8 cellular contexts compared by ENCODE assay signal in the genomic region with DNA sequence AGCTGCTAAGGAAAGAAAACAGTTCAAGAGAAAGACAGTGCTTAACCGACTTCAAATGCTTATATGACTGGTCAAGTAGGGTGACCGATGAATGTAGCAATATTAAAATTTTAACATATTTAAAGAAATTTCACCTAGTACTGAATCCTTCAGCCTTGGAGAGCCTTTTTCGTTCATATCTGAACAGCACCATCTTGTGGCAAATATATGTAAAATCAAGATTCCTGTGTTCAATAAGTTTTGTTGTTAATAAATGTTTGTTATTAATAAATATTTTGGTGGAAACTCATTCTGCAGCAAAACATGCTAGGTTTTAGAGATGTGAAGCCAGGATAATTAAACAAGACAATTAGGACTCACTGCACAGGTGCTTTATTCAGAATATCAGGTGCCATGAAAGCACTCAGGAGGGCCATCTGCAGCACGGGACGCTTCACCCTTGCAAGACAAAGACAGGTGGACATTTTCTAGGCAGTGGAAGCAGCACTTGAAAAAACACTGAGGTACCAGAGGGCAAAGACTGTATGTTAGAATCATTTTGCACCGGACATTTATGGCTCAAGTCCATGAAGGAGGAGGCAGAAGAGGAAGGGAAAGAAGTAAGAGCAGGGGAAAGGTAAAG. TPM values are rescaled to one million over a fixed set of nuclear protein-coding genes. Genes with fewer than 3 reads are reported as not detected.
DNase-seq lines count a peak whose midpoint lies in the region; ATAC-seq, FAIRE-seq and TF ChIP-seq lines count a peak whose summit lies in the region.

No MANE protein-coding gene starts in this region.

- H3K27ac ChIP-seq in DND-41 (ENCODE audit: low read length): no peak overlapping the region
- H3K27ac ChIP-seq in suprapubic skin: no peak overlapping the region

- H3K4me3 ChIP-seq in DND-41 (ENCODE audit: low read depth in 1 of 2, low read length in 2 of 2) (no peak overlapping the region), suprapubic skin (no peak overlapping the region)

- TF ChIP-seq POLR2A in suprapubic skin (IDR thresholded peaks at IDR 0.05): no peak

- no peak for TF ChIP-seq EP300 in suprapubic skin (IDR thresholded peaks at IDR 0.05)

- peak; percentile 76 for FAIRE-seq in frontal cortex (lab: Jason Lieb, UNC)

- WGBS in suprapubic skin: 47% methylated on average over 6 of the region's 6 CpGs

- H4K20me1 ChIP-seq in DND-41 (ENCODE audit: insufficient read depth, low read length): no peaks in the 10 kb centered on the region

- ATAC-seq in DND-41 (ENCODE audit: insufficient read depth, low read depth) (peak; percentile 40; the same call in 1 of the 3 replicates), HG03442 (IDR thresholded peaks at IDR 0.05; ENCODE audit: unreplicated experiment) (peak; percentile 47)

- H3K36me3 ChIP-seq in DND-41 (ENCODE audit: insufficient read depth, low read length) (no peaks in the 10 kb centered on the region), suprapubic skin (no peaks in the 10 kb centered on the region)

- H3K4me2 ChIP-seq in DND-41 (ENCODE audit: insufficient read depth, low read length): no peak overlapping the region

- H3K4me1 ChIP-seq in DND-41 (ENCODE audit: insufficient read depth, low read length) (no peaks in the 10 kb centered on the region), suprapubic skin (peaks cover 11% of the 10 kb centered on the region)

- DNase-seq in DND-41 (no peak), SHP77 treated with DMSO at 0.1 percent for 48 hours (lab: John Stamatoyannopoulos, UW) (peak; percentile 21), frontal cortex (ENCODE audit: low spot score in 2 of 2) (no peak), suprapubic skin (ENCODE audit: low spot score in 2 of 2) (no peak), GM19238 (ENCODE audit: insufficient read length, low spot score) (no peak), NCI-H128 (lab: John Stamatoyannopoulos, UW; ENCODE audit: unreplicated experiment) (no peak)
- DNase-seq in activated T-cell treated with anti-CD3 and anti-CD28 coated beads, Interleukin-2, amount 50 U/mL, for 48 hours: no peak

- no peaks in the 10 kb centered on the region for H3K79me2 ChIP-seq in DND-41 (ENCODE audit: insufficient read depth, low read length)

- TF ChIP-seq CTCF in DND-41 (IDR thresholded peaks at IDR 0.05; ENCODE audit: borderline replicate concordance, extremely low read depth, low read length, poor library complexity, severe bottlenecking): peak; percentile 67
- TF ChIP-seq CTCF in suprapubic skin (IDR thresholded peaks at IDR 0.05): peak; percentile 38 to 45

- no peak overlapping the region for H2AFZ ChIP-seq in DND-41 (ENCODE audit: low read depth, low read length)

- no peak overlapping the region for H3K9ac ChIP-seq in DND-41 (ENCODE audit: low read depth, low read length)

- H3K27me3 ChIP-seq in DND-41 (ENCODE audit: insufficient read depth, low read length, poor library complexity) (no peaks in the 10 kb centered on the region), suprapubic skin (no peaks in the 10 kb centered on the region)

- no peaks in the 10 kb centered on the region for H3K9me3 ChIP-seq in DND-41 (ENCODE audit: insufficient read depth, low read length, severe bottlenecking)
- H3K9me3 ChIP-seq in suprapubic skin: no peaks in the 10 kb centered on the region

RNA-seq across cellular contexts. Expression of a gene that starts 15.6 kb away (rescaled TPM):
- 1.2 TPM for total RNA-seq in frontal cortex
- total RNA-seq in suprapubic skin: under 1 TPM in 2 of 4 donors, not detected in 2; 0.25 to 0.48 TPM

RNA-seq across cellular contexts. Expression of a gene that starts 39.2 kb away (rescaled TPM):
- 109 TPM for total RNA-seq in frontal cortex
- 10 to 100 TPM; 57.7 to 83.4 (median 71.7) TPM for total RNA-seq in suprapubic skin

RNA-seq across cellular contexts. Expression of a gene that starts 42.1 kb away (rescaled TPM):
- total RNA-seq in frontal cortex (62.8 TPM), suprapubic skin (10 to 100 TPM; 15.4 to 17.8 (median 16.5) TPM)
